Comparison of ENCODE assay signal across 8 cellular contexts in the genomic region with DNA sequence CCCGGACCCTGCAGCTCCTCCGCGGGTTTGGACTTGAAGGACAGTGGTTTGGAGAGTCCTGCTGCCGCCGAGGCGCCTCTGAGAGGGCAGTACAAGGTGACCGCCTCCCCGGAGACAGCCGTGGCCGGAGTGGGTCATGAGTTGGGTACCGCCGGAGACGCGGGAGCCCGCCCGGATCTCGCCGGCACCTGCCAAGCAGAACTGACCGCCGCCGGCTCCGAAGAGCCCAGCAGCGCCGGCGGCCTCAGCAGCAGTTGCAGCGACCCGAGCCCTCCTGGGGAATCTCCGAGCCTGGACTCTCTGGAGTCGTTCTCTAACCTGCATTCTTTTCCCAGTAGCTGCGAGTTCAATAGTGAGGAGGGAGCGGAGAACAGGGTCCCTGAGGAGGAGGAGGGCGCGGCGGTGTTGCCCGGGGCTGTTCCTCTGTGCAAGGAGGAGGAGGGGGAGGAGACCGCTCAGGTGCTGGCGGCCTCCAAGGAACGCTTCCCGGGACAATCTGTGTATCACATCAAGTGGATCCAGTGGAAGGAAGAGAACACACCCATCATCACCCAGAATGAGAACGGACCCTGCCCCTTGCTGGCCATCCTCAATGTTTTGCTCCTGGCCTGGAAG. TPM values are rescaled to one million over a fixed set of nuclear protein-coding genes. Genes with fewer than 3 reads are reported as not detected.
DNase-seq lines count a peak whose midpoint lies in the region; ATAC-seq, FAIRE-seq and TF ChIP-seq lines count a peak whose summit lies in the region.

No MANE protein-coding gene starts in this region.

- H3K4me1 ChIP-seq in SJCRH30 (no peaks in the 10 kb centered on the region), small intestine (ENCODE audit: control insufficient read depth in 2 of 2, insufficient read depth in 1 of 2, low read depth in 1 of 2, low read length in 1 of 2) (peaks cover 0 to 6% of the 10 kb centered on the region in 2 donors)

- intact Hi-C loops in MCF 10A (cut with micrococcal nuclease): loop anchor here (2.0 to 10.0 kb wide), 4 partner anchors 93 to 757 kb away; a partner anchor contains a TSS

- H3K27ac Mint-ChIP-seq in MCF 10A (ENCODE audit: low read depth, unreplicated experiment): peak overlapping the region; percentile 97

- POLR2A ChIA-PET in MCF 10A (lab: Yijun Ruan, JAX): interaction anchor here (0.7 to 11.3 kb wide), 44 partner anchors 9 to 918 kb away, joined by 3 to 368 read pairs (median 5); a partner anchor contains a TSS

- CTCF ChIA-PET in MCF 10A (lab: Yijun Ruan, JAX): interaction anchor here (0.6 to 2.2 kb wide), 9 partner anchors 22 to 1714 kb away, joined by 3 to 20 read pairs (median 4); a partner anchor contains a TSS

- peaks cover under 1% of the 10 kb centered on the region for H3K9me3 Mint-ChIP-seq in MCF 10A (ENCODE audit: unreplicated experiment)

- H3K27me3 Mint-ChIP-seq in MCF 10A (ENCODE audit: insufficient read depth, unreplicated experiment): no peaks in the 10 kb centered on the region

- in situ Hi-C loops in ACHN (cut with HindIII; ENCODE audit: low pct_ligation_motif_present, low pct_unique_long_range_greater_than_20kb, low sequenced_read_pairs): no loop called here

- no TSS peak for BruUV-seq in MCF 10A (replicated peaks; lab: Mats Ljungman, UMichigan)

- H3K36me3 ChIP-seq in SJCRH30 (no peaks in the 10 kb centered on the region), small intestine (ENCODE audit: control insufficient read depth in 2 of 2, insufficient read depth in 2 of 2, low read length in 2 of 2) (no peaks in the 10 kb centered on the region)

- TF ChIP-seq CTCF in MCF 10A (IDR thresholded peaks at IDR 0.05; ENCODE audit: unreplicated experiment): no peak

- no peak overlapping the region for H3K4me3 Mint-ChIP-seq in MCF 10A (ENCODE audit: unreplicated experiment)

- no peak for FAIRE-seq in small intestine (lab: Jason Lieb, UNC)

- WGBS in small intestine, 3 donors: 0% methylated on average over 35 to 40 of the region's 40 CpGs

- H3K4me3 ChIP-seq in SJCRH30 (peak overlapping the region; percentile 82), small intestine (ENCODE audit: low read depth in 1 of 2, low read length in 2 of 2) (peak overlapping the region; percentile 79 to 91)

- peak; percentile 4 for ATAC-seq in GM18873 (IDR thresholded peaks at IDR 0.05; ENCODE audit: low FRiP score, unreplicated experiment)
- ATAC-seq in HG03108 (IDR thresholded peaks at IDR 0.05; ENCODE audit: unreplicated experiment): peak; percentile 2
- no peak for ATAC-seq in GM18520 (IDR thresholded peaks at IDR 0.05; ENCODE audit: unreplicated experiment)

- H3K4me1 Mint-ChIP-seq in MCF 10A (ENCODE audit: insufficient read depth, unreplicated experiment): peaks cover 6% of the 10 kb centered on the region

- H3K27me3 ChIP-seq in SJCRH30 (no peaks in the 10 kb centered on the region), small intestine (ENCODE audit: control insufficient read depth in 2 of 2, insufficient read depth in 2 of 2, low read length in 2 of 2) (no peaks in the 10 kb centered on the region)

- DNase-seq in ACHN: peak; percentile 33
- peak; percentile 36 to 54 for DNase-seq in SJCRH30
- peak; percentile 30 for DNase-seq in MCF 10A (ENCODE audit: unreplicated experiment)
- DNase-seq in iPS-NIHi11 (ENCODE audit: low spot score): peak; percentile 70
- DNase-seq in small intestine: peak; percentile 56

- H3K9me3 ChIP-seq in SJCRH30 (replicated peaks) (no peaks in the 10 kb centered on the region), small intestine (ENCODE audit: control insufficient read depth, low read depth) (no peaks in the 10 kb centered on the region)

- H3K27ac ChIP-seq in SJCRH30 (peak overlapping the region; percentile 68), small intestine (ENCODE audit: low read depth in 1 of 2, low read length in 1 of 2) (peak overlapping the region; percentile 95 to 99)

- H3K36me3 Mint-ChIP-seq in MCF 10A (ENCODE audit: insufficient read depth, unreplicated experiment): no peaks in the 10 kb centered on the region

RNA-seq across cellular contexts. Expression of a gene that starts 0.6 kb away (rescaled TPM):
- total RNA-seq in SJCRH30 (2014; rRNA removed; shearing (Covaris generic)): 38.3 and 42.3 TPM in 2 replicates
- total RNA-seq in MCF 10A (2022): 18.8 and 21.9 TPM in 2 replicates
- polyA plus RNA-seq in small intestine: 1 to 10 TPM; 1.6 to 3.8 (median 2.2) TPM

RNA-seq across cellular contexts. Expression of a gene that starts 22.2 kb away (rescaled TPM):
- total RNA-seq in SJCRH30 (2014; rRNA removed; shearing (Covaris generic)): 292 and 334 TPM in 2 replicates
- 87.5 and 109 TPM in 2 replicates for total RNA-seq in MCF 10A (2022)
- 10 to 100 TPM in 1 of 3 donors, 1 to 10 TPM in 2; 5.1 to 31.7 (median 5.4) TPM for polyA plus RNA-seq in small intestine
